ENCODE assay signal across 19 cellular contexts in genomic region chr21:44753357-44753756, GRCh38. TPM values are rescaled to one million over a fixed set of nuclear protein-coding genes. Genes with fewer than 3 reads are reported as not detected.
DNase-seq lines count a peak whose midpoint lies in the region; ATAC-seq, FAIRE-seq and TF ChIP-seq lines count a peak whose summit lies in the region.
"Had no signal": no experiment of that assay in that cellular context is flagged by ENCODE, and none has a peak within 500 bp of the region (broad histone marks: within the 10 kb centered on the region; RNA-seq: fewer than 3 reads in every experiment).

No MANE protein-coding gene starts in this region.

- FAIRE-seq in D721Med (lab: Jason Lieb, UNC) = no peak
- FAIRE-seq: A204.1, RCC 7860 had no signal

- TF ChIP-seq CTCF in D721Med (IDR thresholded peaks at IDR 0.05; ENCODE audit: insufficient read depth, missing control alignments) = no peak

- peaks cover 25% of the 10 kb centered on the region for H3K36me3 ChIP-seq in SK-N-MC (ENCODE audit: insufficient read depth, low read length)
- H3K36me3 ChIP-seq: HAP-1 had no signal

- DNase-seq in activated effector memory CD4-positive, alpha-beta T cell treated with anti-CD3 and anti-CD28 coated beads, Interleukin-2, amount 50 U/mL, for 16 hours = peak; percentile 49
- no peak for DNase-seq in activated effector memory CD4-positive, alpha-beta T cell treated with Interleukin-2 at 50 U/mL for 16 hours
- DNase-seq in SK-N-MC (ENCODE audit: low read depth, low spot score) (no peak), left colon (peak in 1 of 2 donors; percentile 15), GM19240 (ENCODE audit: insufficient read length, low spot score) (no peak), D721Med (ENCODE audit: insufficient read length, low spot score) (no peak), AML-193 (lab: John Stamatoyannopoulos, UW) (no peak), NCI-H1417 (lab: John Stamatoyannopoulos, UW) (no peak)
- DNase-seq: CD4-positive, CD25-positive, alpha-beta regulatory T cell; Karpas-422; NCI-H1105 treated with DMSO at 0.1 percent for 48 hours; NCI-H187 treated with DMSO at 0.1 percent for 48 hours; NCI-H2171 treated with DMSO at 0.1 percent for 48 hours; NCI-H82 had no signal

- intact Hi-C loops in left colon (cut with DNase I, micrococcal nuclease) = no loop called here

- H3K9ac ChIP-seq in SK-N-MC (ENCODE audit: insufficient read length) = no peak overlapping the region

- peak overlapping the region; percentile 95 for H3K27ac ChIP-seq in SK-N-MC

- H3K4me3 ChIP-seq in SK-N-MC = no peak overlapping the region
- H3K4me3 ChIP-seq: HAP-1 had no signal

- H3K9me3 ChIP-seq in SK-N-MC (ENCODE audit: low read depth, low read length) = no peaks in the 10 kb centered on the region
- H3K9me3 ChIP-seq: HAP-1 had no signal

- peak; percentile 13 for ATAC-seq in left colon

RNA-seq across cellular contexts. Expression of gene TSPEAR, which starts 42.0 kb away (rescaled TPM):
- under 1 TPM in 1 of 2 donors, not detected in 1; 0.09 TPM for total RNA-seq in left colon
- total RNA-seq: Calu3; CD4-positive, CD25-positive, alpha-beta regulatory T cell had no signal

RNA-seq across cellular contexts. Expression of gene UBE2G2, which starts 48.3 kb away (rescaled TPM):
- total RNA-seq in left colon = 10 to 100 TPM; 56.7 to 79.4 TPM

RNA-seq across cellular contexts. Expression of gene KRTAP10-12, which starts 56.4 kb away (rescaled TPM):
- total RNA-seq in left colon = not detected
- total RNA-seq: Calu3; CD4-positive, CD25-positive, alpha-beta regulatory T cell; NCI-H460 had no signal
